In the genomic region with DNA sequence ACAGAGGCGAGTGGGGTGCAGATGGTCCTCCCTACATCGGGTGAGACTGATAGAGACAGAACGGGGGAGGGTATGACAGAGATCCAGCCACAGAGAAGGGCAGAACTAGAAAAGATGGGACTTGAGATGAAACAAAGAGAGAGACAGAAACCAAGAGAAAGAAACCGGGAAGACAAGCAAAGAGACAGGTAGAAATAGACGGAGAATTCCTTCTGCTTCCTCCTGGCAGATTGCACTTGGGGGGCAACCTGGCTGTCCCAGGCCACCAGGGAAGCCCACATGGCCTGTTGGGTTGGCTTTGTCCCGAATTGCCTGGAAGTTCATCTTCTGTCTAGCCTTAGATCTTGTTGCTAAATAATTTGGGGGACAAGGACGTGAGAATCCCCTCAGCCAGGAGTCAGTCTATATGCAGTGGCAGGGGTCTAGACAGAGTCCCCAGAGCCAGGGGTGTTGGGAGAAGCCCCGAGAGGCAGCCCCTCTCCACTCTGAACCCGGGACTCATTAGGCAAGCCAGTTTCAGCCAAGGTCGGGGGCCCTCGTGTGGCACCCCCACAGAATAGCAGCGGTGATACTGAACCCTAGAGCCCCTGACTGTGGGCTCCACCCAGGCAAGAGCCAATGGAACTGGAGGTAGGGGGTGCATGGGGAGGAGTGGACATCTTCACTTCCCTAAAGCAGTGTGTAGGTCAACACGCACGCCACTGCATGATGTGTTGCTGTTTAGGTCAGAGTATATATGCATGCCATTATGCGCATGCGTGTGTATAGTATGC, we compare ENCODE assay signal across 1 cellular context.
A peak's percentile ranks its signal among the peaks of the same experiment; 100 is the strongest.
TF ChIP-seq lines count a peak whose summit lies in the region.

No MANE protein-coding gene starts in this region.

TF ChIP-seq in GM12878, 131 proteins besides CTCF, POLR2A, EP300 and RAD21 (continues in another document):
- TF ChIP-seq POLR2AphosphoS5 (IDR thresholded peaks at IDR 0.05; ENCODE audit: low read length) (peak; percentile 98), NR2C1 (IDR thresholded peaks at IDR 0.05) (0 out of 2 replicates have a peak, but pooled peaks have one; percentile 25), CREM (IDR thresholded peaks at IDR 0.05; ENCODE audit: low read depth) (peak; percentile 74; the same call in 1 of the 2 replicates), RCOR1 (conservative IDR thresholded peaks at IDR 0.05; ENCODE audit: low read depth, low read length) (peak; percentile 32; the same call in 1 of the 2 replicates), PBX3 (IDR thresholded peaks at IDR 0.05; ENCODE audit: insufficient replicate concordance, low read depth, low read length) (peak; percentile 83), BCL3 (IDR thresholded peaks at IDR 0.05; ENCODE audit: borderline replicate concordance, insufficient read depth, low read depth, low read length, poor library complexity, severe bottlenecking) (peak; percentile 99), KDM1A (IDR thresholded peaks at IDR 0.05; ENCODE audit: borderline replicate concordance) (no peak), ZNF207 (IDR thresholded peaks at IDR 0.05; ENCODE audit: borderline replicate concordance) (no peak), HDAC2 (IDR thresholded peaks at IDR 0.05) (no peak), KAT2A (conservative IDR thresholded peaks at IDR 0.05; ENCODE audit: control insufficient read depth, low read depth, low read length) (no peak), E2F4 (IDR thresholded peaks at IDR 0.05; ENCODE audit: low read depth, low read length) (no peak), NFYA (IDR thresholded peaks at IDR 0.05; ENCODE audit: borderline replicate concordance, low read depth, low read length) (no peak), SUPT20H (IDR thresholded peaks at IDR 0.05; ENCODE audit: borderline replicate concordance, control insufficient read depth, low read depth, low read length) (no peak), LARP7 (IDR thresholded peaks at IDR 0.05) (peak; percentile 49; the same call in 1 of the 2 replicates), EED (IDR thresholded peaks at IDR 0.05; ENCODE audit: low read depth) (peak; percentile 77), POLR2AphosphoS2 (IDR thresholded peaks at IDR 0.05; ENCODE audit: low read depth, low read length) (peak; percentile 99), SREBF1 (IDR thresholded peaks at IDR 0.05; ENCODE audit: low read length) (no peak), ELK1 (IDR thresholded peaks at IDR 0.05; ENCODE audit: low read depth, low read length) (peak; percentile 1; the same call in 1 of the 2 replicates), SIX5 (IDR thresholded peaks at IDR 0.05; ENCODE audit: low read depth, low read length, severe bottlenecking) (no peak), RELA (IDR thresholded peaks at IDR 0.05; ENCODE audit: borderline replicate concordance, partially characterized antibody) (no peak), PAX8 (IDR thresholded peaks at IDR 0.05) (no peak), ZBTB40 (IDR thresholded peaks at IDR 0.05; ENCODE audit: borderline replicate concordance) (no peak; the same call in 1 of the 2 replicates), FOXK2 (IDR thresholded peaks at IDR 0.05) (peak; percentile 90), CREB1 (IDR thresholded peaks at IDR 0.05; ENCODE audit: low read depth) (no peak), ATF7 (IDR thresholded peaks at IDR 0.05; ENCODE audit: low read depth) (peak; percentile 9; the same call in 1 of the 2 replicates), MTA2 (IDR thresholded peaks at IDR 0.05; ENCODE audit: low read depth) (peak; percentile 33; the same call in 1 of the 2 replicates), SUZ12 (IDR thresholded peaks at IDR 0.05; ENCODE audit: unreplicated experiment) (no peak), MEF2B (IDR thresholded peaks at IDR 0.05; ENCODE audit: partially characterized antibody, poor library complexity, severe bottlenecking) (peak; percentile 32), HDAC6 (IDR thresholded peaks at IDR 0.05; ENCODE audit: unreplicated experiment) (peak; percentile 83), NR2F1 (conservative IDR thresholded peaks at IDR 0.05) (peak; percentile 72), STAT3 (IDR thresholded peaks at IDR 0.05; ENCODE audit: low read depth, low read length) (peak; percentile 92; the same call in 1 of the 2 replicates), NFXL1 (IDR thresholded peaks at IDR 0.05; ENCODE audit: borderline replicate concordance) (no peak; the same call in 1 of the 2 replicates)
- TF ChIP-seq, protein P1, sequence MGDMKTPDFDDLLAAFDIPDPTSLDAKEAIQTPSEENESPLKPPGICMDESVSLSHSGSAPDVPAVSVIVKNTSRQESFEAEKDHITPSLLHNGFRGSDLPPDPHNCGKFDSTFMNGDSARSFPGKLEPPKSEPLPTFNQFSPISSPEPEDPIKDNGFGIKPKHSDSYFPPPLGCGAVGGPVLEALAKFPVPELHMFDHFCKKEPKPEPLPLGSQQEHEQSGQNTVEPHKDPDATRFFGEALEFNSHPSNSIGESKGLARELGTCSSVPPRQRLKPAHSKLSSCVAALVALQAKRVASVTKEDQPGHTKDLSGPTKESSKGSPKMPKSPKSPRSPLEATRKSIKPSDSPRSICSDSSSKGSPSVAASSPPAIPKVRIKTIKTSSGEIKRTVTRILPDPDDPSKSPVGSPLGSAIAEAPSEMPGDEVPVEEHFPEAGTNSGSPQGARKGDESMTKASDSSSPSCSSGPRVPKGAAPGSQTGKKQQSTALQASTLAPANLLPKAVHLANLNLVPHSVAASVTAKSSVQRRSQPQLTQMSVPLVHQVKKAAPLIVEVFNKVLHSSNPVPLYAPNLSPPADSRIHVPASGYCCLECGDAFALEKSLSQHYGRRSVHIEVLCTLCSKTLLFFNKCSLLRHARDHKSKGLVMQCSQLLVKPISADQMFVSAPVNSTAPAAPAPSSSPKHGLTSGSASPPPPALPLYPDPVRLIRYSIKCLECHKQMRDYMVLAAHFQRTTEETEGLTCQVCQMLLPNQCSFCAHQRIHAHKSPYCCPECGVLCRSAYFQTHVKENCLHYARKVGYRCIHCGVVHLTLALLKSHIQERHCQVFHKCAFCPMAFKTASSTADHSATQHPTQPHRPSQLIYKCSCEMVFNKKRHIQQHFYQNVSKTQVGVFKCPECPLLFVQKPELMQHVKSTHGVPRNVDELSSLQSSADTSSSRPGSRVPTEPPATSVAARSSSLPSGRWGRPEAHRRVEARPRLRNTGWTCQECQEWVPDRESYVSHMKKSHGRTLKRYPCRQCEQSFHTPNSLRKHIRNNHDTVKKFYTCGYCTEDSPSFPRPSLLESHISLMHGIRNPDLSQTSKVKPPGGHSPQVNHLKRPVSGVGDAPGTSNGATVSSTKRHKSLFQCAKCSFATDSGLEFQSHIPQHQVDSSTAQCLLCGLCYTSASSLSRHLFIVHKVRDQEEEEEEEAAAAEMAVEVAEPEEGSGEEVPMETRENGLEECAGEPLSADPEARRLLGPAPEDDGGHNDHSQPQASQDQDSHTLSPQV (IDR thresholded peaks at IDR 0.05): no peak
- TF ChIP-seq, protein P2, sequence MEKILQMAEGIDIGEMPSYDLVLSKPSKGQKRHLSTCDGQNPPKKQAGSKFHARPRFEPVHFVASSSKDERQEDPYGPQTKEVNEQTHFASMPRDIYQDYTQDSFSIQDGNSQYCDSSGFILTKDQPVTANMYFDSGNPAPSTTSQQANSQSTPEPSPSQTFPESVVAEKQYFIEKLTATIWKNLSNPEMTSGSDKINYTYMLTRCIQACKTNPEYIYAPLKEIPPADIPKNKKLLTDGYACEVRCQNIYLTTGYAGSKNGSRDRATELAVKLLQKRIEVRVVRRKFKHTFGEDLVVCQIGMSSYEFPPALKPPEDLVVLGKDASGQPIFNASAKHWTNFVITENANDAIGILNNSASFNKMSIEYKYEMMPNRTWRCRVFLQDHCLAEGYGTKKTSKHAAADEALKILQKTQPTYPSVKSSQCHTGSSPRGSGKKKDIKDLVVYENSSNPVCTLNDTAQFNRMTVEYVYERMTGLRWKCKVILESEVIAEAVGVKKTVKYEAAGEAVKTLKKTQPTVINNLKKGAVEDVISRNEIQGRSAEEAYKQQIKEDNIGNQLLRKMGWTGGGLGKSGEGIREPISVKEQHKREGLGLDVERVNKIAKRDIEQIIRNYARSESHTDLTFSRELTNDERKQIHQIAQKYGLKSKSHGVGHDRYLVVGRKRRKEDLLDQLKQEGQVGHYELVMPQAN (conservative IDR thresholded peaks at IDR 0.05): peak; percentile 57; the same call in 1 of the 2 replicates
- TF ChIP-seq, protein P3, sequence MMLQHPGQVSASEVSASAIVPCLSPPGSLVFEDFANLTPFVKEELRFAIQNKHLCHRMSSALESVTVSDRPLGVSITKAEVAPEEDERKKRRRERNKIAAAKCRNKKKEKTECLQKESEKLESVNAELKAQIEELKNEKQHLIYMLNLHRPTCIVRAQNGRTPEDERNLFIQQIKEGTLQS (IDR thresholded peaks at IDR 0.05; ENCODE audit: borderline replicate concordance, extremely low read depth, low read depth, low read length): no peak
- TF ChIP-seq, protein P4, sequence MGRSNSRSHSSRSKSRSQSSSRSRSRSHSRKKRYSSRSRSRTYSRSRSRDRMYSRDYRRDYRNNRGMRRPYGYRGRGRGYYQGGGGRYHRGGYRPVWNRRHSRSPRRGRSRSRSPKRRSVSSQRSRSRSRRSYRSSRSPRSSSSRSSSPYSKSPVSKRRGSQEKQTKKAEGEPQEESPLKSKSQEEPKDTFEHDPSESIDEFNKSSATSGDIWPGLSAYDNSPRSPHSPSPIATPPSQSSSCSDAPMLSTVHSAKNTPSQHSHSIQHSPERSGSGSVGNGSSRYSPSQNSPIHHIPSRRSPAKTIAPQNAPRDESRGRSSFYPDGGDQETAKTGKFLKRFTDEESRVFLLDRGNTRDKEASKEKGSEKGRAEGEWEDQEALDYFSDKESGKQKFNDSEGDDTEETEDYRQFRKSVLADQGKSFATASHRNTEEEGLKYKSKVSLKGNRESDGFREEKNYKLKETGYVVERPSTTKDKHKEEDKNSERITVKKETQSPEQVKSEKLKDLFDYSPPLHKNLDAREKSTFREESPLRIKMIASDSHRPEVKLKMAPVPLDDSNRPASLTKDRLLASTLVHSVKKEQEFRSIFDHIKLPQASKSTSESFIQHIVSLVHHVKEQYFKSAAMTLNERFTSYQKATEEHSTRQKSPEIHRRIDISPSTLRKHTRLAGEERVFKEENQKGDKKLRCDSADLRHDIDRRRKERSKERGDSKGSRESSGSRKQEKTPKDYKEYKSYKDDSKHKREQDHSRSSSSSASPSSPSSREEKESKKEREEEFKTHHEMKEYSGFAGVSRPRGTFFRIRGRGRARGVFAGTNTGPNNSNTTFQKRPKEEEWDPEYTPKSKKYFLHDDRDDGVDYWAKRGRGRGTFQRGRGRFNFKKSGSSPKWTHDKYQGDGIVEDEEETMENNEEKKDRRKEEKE (IDR thresholded peaks at IDR 0.05): peak; percentile 42; the same call in 1 of the 2 replicates
